ENCODE assay signal across 8 cellular contexts in the genomic region with DNA sequence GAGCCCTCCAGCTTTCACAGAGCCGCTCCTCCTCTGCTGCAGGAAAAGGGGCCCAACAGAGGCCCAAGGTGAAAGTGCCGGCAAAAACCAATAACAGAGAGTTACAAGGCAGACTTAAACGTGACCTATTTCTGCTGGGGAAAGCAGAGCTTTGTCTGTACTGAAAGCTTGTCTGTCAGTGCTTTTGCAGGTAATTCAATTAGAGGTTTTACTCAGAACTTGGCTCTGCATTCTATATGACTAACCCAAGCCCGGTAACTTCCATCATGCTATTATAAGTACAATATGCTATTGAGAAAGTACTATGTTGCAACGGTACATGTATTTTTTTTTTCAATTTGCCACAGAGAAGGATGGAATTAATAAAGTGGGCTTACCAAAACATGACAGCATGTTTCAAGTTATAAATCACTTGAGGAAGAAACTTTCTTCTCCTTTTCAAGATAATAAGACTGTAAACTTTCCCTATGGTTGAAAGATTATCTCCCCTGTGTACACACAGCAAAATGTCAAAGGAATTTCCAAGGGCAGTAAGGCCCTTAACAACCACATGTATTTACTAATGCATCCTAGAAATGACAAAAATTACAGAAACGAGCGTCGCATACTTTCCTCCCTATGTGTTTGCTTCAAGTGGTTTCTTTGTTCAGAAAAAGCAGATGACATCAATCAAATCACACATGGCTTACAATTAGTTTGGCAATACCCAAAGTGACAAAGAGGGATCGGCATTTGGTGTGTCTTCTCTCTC.
DNase-seq lines count a peak whose midpoint lies in the region; ATAC-seq and TF ChIP-seq lines count a peak whose summit lies in the region.

No MANE protein-coding gene starts in this region.

- no peaks in the 10 kb centered on the region for H3K9me3 Mint-ChIP-seq in type B pancreatic cell

- DNase-seq in AG09309 (ENCODE audit: low read depth) = peak; percentile 93
- DNase-seq in SHP77 (lab: John Stamatoyannopoulos, UW) = peak; percentile 32 to 37
- DNase-seq in foreskin fibroblast = peak; percentile 89 to 91
- DNase-seq in type B pancreatic cell (ENCODE audit: extremely low spot score, unreplicated experiment) = no peak
- DNase-seq in GDM1 (lab: John Stamatoyannopoulos, UW) = no peak
- DNase-seq in stimulated activated CD8-positive, alpha-beta memory T cell treated with anti-CD3 and anti-CD28 coated beads, Interleukin-4, amount 100 ng/mL, for 48 hours = no peak

- peak overlapping the region; percentile 74 for H3K27ac Mint-ChIP-seq in type B pancreatic cell

- H3K4me3 ChIP-seq in AG09309 (ENCODE audit: control insufficient read depth, low read depth, low read length) (no peak overlapping the region), foreskin fibroblast (ENCODE audit: low read depth in 1 of 2, low read length in 2 of 2) (no peak overlapping the region)

- peaks cover 22% of the 10 kb centered on the region for H3K36me3 Mint-ChIP-seq in type B pancreatic cell

- H3K4me3 Mint-ChIP-seq in type B pancreatic cell = peak overlapping the region; percentile 44

- ATAC-seq in GM18868 (IDR thresholded peaks at IDR 0.05; ENCODE audit: unreplicated experiment) (peak; percentile 70), HG03135 (IDR thresholded peaks at IDR 0.05; ENCODE audit: unreplicated experiment) (peak; percentile 47)

- H3K27me3 Mint-ChIP-seq in type B pancreatic cell = no peaks in the 10 kb centered on the region

- H3K4me1 Mint-ChIP-seq in type B pancreatic cell (ENCODE audit: unreplicated experiment) = peaks cover 43% of the 10 kb centered on the region

- TF ChIP-seq CTCF in AG09309 (IDR thresholded peaks at IDR 0.05; ENCODE audit: control insufficient read depth, insufficient read depth, low read depth, low read length, missing control alignments) = no peak
- no peak for TF ChIP-seq CTCF in foreskin fibroblast (IDR thresholded peaks at IDR 0.05; ENCODE audit: low read depth, low read length)
- no peak for TF ChIP-seq CTCF in type B pancreatic cell (conservative IDR thresholded peaks at IDR 0.05)

Comparison
In these comparisons a context has a peak if more than half of its experiments do, and no peak if none do; other contexts are left out.
1. DNase-seq: peak in AG09309 (single experiment), SHP77 (2 of 2) and foreskin fibroblast (2 of 2); none in type B pancreatic cell (single experiment), GDM1 (single experiment) and stimulated activated CD8-positive, alpha-beta memory T cell treated with anti-CD3 and anti-CD28 coated beads, Interleukin-4, amount 100 ng/mL, for 48 hours (single experiment).